Comparison of ENCODE assay signal across 9 cellular contexts in the genomic region with DNA sequence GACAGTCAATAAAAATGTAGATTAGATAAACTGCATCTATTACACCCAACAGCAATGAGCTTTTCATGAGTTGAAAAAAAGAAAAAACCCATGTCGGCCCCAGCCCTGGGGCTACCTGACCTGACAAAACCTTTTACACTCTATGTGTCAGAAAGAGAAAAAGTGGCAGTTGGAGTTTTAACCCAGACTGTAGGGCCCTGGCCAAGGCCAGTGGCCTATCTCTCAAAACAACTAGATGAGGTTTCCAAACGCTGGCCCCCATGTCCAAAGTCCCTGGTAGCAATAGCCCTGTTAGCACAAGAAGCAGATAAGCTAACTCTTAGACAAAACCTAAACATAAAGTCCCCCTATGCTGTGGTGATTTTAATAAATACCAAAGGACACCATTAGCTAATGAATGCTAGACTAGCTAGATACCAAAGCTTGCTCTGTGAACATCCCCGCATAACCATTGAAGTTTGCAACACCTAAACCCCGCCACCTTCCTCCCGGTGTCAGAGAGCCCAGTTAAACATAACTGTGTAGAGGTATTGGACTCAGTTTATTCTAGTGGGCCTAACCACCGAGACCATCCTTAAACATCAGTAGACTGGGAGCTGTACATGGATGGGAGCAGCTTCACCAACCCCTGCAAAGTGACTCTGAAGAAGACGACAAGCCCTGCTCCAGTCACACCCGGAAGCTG. TPM values are rescaled to one million over a fixed set of nuclear protein-coding genes. Genes with fewer than 3 reads are reported as not detected.
"Had no signal": no experiment of that assay in that cellular context is flagged by ENCODE, and none has a peak within 500 bp of the region (broad histone marks: within the 10 kb centered on the region; RNA-seq: fewer than 3 reads in every experiment).

No MANE protein-coding gene starts in this region.

RNA-seq across cellular contexts. Expression of gene RHEX, which starts 2.8 kb away (rescaled TPM):
- total RNA-seq: activated CD4-positive, alpha-beta memory T cell treated with anti-CD3 and anti-CD28 coated beads for 36 hours; activated CD4-positive, alpha-beta T cell treated with anti-CD3 and anti-CD28 coated beads, Interleukin-2, amount 10 ng/mL, durations not matched to agents 7 days and 5 days; activated naive CD4-positive, alpha-beta T cell treated with anti-CD3 and anti-CD28 coated beads, Interleukin-2, amount 50 U/mL, for 72 hours; activated T-cell treated with anti-CD3 and anti-CD28 coated beads, Interleukin-2, amount 50 U/mL, for 4 hours; bronchial epithelial cell; LHCN-M2; M059J; RPMI7951 had no signal

RNA-seq across cellular contexts. Expression of gene CTSE, which starts 32.1 kb away (rescaled TPM):
- total RNA-seq: activated CD4-positive, alpha-beta memory T cell treated with anti-CD3 and anti-CD28 coated beads for 36 hours; activated CD4-positive, alpha-beta T cell treated with anti-CD3 and anti-CD28 coated beads, Interleukin-2, amount 10 ng/mL, durations not matched to agents 7 days and 5 days; activated naive CD4-positive, alpha-beta T cell treated with anti-CD3 and anti-CD28 coated beads, Interleukin-2, amount 50 U/mL, for 72 hours; ascending aorta; bronchial epithelial cell; LHCN-M2; M059J had no signal

RNA-seq across cellular contexts. Expression of gene RAB7B, which starts 52.6 kb away (rescaled TPM):
- total RNA-seq: activated CD4-positive, alpha-beta memory T cell treated with anti-CD3 and anti-CD28 coated beads for 36 hours; activated CD4-positive, alpha-beta T cell treated with anti-CD3 and anti-CD28 coated beads, Interleukin-2, amount 10 ng/mL, durations not matched to agents 7 days and 5 days; activated naive CD4-positive, alpha-beta T cell treated with anti-CD3 and anti-CD28 coated beads, Interleukin-2, amount 50 U/mL, for 72 hours; ascending aorta had no signal
